1 cellular context compared by ENCODE assay signal in the genomic region with DNA sequence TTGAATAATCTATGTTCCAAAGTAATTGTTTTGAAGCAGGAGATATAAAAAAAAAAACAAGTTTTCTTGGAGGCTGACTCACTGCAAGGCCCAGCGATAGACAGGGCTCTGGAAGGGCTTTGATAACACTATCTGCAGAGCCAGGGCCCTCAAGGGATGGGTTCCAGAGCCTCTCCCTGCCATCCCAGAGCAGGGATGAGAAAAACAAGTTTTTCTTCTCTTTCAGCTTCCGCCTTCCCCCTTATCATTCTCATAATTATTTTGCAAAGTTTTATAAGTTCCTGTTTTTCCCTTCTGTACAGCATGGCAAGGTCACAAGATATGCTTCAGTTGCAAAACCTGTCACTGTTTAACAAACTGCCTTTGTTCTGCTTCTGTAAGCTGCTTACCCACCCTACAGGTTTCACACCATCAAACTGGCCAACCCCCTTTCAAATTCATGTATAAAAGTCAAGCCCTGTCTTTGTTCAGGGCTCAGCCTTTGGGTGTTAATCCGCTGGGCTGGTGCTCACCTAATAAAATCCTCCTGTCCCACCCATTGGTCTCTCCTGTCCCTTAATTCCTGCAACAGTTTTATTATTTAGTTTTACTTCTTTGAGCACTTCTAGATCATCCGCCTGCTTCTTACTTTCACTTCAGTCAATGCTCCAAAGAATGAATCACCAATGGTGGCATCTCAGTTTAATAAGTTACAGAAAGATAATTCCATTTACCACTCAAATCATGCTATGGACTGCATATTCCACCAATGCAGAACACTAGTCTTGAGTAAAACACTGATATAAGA.
TF ChIP-seq lines count a peak whose summit lies in the region.

No MANE protein-coding gene starts in this region.

TF ChIP-seq in K562, 482 proteins besides CTCF, POLR2A, EP300 and RAD21 (continued from another document and continues in another):
- TF ChIP-seq, protein P1, sequence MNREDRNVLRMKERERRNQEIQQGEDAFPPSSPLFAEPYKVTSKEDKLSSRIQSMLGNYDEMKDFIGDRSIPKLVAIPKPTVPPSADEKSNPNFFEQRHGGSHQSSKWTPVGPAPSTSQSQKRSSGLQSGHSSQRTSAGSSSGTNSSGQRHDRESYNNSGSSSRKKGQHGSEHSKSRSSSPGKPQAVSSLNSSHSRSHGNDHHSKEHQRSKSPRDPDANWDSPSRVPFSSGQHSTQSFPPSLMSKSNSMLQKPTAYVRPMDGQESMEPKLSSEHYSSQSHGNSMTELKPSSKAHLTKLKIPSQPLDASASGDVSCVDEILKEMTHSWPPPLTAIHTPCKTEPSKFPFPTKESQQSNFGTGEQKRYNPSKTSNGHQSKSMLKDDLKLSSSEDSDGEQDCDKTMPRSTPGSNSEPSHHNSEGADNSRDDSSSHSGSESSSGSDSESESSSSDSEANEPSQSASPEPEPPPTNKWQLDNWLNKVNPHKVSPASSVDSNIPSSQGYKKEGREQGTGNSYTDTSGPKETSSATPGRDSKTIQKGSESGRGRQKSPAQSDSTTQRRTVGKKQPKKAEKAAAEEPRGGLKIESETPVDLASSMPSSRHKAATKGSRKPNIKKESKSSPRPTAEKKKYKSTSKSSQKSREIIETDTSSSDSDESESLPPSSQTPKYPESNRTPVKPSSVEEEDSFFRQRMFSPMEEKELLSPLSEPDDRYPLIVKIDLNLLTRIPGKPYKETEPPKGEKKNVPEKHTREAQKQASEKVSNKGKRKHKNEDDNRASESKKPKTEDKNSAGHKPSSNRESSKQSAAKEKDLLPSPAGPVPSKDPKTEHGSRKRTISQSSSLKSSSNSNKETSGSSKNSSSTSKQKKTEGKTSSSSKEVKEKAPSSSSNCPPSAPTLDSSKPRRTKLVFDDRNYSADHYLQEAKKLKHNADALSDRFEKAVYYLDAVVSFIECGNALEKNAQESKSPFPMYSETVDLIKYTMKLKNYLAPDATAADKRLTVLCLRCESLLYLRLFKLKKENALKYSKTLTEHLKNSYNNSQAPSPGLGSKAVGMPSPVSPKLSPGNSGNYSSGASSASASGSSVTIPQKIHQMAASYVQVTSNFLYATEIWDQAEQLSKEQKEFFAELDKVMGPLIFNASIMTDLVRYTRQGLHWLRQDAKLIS (CRISPR knock-in tag; IDR thresholded peaks at IDR 0.05), result peak; percentile 96
- TF ChIP-seq ZNF76 (CRISPR knock-in tag; IDR thresholded peaks at IDR 0.05; ENCODE audit: borderline replicate concordance), result no peak
- peak; percentile 52; the same call in 1 of the 2 replicates for TF ChIP-seq POLR2H (tag; IDR thresholded peaks at IDR 0.05; ENCODE audit: low read depth)
- TF ChIP-seq MCM5 (IDR thresholded peaks at IDR 0.05; ENCODE audit: low read depth), result no peak
- TF ChIP-seq ZNF507 (tag; conservative IDR thresholded peaks at IDR 0.05), result no peak
- TF ChIP-seq, protein P2, sequence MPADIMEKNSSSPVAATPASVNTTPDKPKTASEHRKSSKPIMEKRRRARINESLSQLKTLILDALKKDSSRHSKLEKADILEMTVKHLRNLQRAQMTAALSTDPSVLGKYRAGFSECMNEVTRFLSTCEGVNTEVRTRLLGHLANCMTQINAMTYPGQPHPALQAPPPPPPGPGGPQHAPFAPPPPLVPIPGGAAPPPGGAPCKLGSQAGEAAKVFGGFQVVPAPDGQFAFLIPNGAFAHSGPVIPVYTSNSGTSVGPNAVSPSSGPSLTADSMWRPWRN (IDR thresholded peaks at IDR 0.05; ENCODE audit: low read depth), result 0 out of 2 replicates have a peak, but pooled peaks have one; percentile 37
- TF ChIP-seq ETV6 (IDR thresholded peaks at IDR 0.05; ENCODE audit: borderline replicate concordance in 1 of 2, low read depth in 2 of 2, low read length in 1 of 2), result no peak; a peak in 1 of 4 replicates
- TF ChIP-seq ETV6 (CRISPR knock-in tag; IDR thresholded peaks at IDR 0.05; ENCODE audit: borderline replicate concordance), result no peak
- peak; percentile 93 for TF ChIP-seq RNF2 (IDR thresholded peaks at IDR 0.05)
- TF ChIP-seq, protein P3, sequence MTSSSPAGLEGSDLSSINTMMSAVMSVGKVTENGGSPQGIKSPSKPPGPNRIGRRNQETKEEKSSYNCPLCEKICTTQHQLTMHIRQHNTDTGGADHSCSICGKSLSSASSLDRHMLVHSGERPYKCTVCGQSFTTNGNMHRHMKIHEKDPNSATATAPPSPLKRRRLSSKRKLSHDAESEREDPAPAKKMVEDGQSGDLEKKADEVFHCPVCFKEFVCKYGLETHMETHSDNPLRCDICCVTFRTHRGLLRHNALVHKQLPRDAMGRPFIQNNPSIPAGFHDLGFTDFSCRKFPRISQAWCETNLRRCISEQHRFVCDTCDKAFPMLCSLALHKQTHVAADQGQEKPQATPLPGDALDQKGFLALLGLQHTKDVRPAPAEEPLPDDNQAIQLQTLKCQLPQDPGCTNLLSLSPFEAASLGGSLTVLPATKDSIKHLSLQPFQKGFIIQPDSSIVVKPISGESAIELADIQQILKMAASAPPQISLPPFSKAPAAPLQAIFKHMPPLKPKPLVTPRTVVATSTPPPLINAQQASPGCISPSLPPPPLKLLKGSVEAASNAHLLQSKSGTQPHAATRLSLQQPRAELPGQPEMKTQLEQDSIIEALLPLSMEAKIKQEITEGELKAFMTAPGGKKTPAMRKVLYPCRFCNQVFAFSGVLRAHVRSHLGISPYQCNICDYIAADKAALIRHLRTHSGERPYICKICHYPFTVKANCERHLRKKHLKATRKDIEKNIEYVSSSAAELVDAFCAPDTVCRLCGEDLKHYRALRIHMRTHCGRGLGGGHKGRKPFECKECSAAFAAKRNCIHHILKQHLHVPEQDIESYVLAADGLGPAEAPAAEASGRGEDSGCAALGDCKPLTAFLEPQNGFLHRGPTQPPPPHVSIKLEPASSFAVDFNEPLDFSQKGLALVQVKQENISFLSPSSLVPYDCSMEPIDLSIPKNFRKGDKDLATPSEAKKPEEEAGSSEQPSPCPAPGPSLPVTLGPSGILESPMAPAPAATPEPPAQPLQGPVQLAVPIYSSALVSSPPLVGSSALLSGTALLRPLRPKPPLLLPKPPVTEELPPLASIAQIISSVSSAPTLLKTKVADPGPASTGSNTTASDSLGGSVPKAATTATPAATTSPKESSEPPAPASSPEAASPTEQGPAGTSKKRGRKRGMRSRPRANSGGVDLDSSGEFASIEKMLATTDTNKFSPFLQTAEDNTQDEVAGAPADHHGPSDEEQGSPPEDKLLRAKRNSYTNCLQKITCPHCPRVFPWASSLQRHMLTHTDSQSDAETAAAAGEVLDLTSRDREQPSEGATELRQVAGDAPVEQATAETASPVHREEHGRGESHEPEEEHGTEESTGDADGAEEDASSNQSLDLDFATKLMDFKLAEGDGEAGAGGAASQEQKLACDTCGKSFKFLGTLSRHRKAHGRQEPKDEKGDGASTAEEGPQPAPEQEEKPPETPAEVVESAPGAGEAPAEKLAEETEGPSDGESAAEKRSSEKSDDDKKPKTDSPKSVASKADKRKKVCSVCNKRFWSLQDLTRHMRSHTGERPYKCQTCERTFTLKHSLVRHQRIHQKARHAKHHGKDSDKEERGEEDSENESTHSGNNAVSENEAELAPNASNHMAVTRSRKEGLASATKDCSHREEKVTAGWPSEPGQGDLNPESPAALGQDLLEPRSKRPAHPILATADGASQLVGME (CRISPR knock-in tag; IDR thresholded peaks at IDR 0.05), result no peak
- no peak for TF ChIP-seq ZFPM2 (CRISPR knock-in tag; IDR thresholded peaks at IDR 0.05)
- TF ChIP-seq MEF2A (IDR thresholded peaks at IDR 0.05; ENCODE audit: control insufficient read depth, low read depth, low read length), result peak; percentile 15; the same call in 1 of the 2 replicates
- TF ChIP-seq IRF2 (CRISPR knock-in tag; IDR thresholded peaks at IDR 0.05), result no peak
- TF ChIP-seq DPF2 (IDR thresholded peaks at IDR 0.05), result peak; percentile 99
- TF ChIP-seq, protein P4, sequence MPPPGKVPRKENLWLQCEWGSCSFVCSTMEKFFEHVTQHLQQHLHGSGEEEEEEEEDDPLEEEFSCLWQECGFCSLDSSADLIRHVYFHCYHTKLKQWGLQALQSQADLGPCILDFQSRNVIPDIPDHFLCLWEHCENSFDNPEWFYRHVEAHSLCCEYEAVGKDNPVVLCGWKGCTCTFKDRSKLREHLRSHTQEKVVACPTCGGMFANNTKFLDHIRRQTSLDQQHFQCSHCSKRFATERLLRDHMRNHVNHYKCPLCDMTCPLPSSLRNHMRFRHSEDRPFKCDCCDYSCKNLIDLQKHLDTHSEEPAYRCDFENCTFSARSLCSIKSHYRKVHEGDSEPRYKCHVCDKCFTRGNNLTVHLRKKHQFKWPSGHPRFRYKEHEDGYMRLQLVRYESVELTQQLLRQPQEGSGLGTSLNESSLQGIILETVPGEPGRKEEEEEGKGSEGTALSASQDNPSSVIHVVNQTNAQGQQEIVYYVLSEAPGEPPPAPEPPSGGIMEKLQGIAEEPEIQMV (tag; conservative IDR thresholded peaks at IDR 0.05; ENCODE audit: low read depth), result 0 out of 2 replicates have a peak, but pooled peaks have one; percentile 12
- no peak for TF ChIP-seq POLR3A (IDR thresholded peaks at IDR 0.05; ENCODE audit: borderline replicate concordance, extremely low read depth, insufficient read depth, insufficient read length)
- TF ChIP-seq, protein P5, sequence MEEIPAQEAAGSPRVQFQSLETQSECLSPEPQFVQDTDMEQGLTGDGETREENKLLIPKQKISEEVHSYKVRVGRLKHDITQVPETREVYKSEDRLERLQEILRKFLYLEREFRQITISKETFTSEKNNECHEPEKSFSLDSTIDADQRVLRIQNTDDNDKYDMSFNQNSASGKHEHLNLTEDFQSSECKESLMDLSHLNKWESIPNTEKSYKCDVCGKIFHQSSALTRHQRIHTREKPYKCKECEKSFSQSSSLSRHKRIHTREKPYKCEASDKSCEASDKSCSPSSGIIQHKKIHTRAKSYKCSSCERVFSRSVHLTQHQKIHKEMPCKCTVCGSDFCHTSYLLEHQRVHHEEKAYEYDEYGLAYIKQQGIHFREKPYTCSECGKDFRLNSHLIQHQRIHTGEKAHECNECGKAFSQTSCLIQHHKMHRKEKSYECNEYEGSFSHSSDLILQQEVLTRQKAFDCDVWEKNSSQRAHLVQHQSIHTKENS (CRISPR knock-in tag; IDR thresholded peaks at IDR 0.05), result no peak
- TF ChIP-seq CEBPB (tag; IDR thresholded peaks at IDR 0.05), result peak; percentile 89
- no peak for TF ChIP-seq GTF2A2 (tag; IDR thresholded peaks at IDR 0.05)
- no peak for TF ChIP-seq BMI1 (IDR thresholded peaks at IDR 0.05; ENCODE audit: low read length)
- TF ChIP-seq, protein P6, sequence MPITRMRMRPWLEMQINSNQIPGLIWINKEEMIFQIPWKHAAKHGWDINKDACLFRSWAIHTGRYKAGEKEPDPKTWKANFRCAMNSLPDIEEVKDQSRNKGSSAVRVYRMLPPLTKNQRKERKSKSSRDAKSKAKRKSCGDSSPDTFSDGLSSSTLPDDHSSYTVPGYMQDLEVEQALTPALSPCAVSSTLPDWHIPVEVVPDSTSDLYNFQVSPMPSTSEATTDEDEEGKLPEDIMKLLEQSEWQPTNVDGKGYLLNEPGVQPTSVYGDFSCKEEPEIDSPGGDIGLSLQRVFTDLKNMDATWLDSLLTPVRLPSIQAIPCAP (CRISPR knock-in tag; IDR thresholded peaks at IDR 0.05; ENCODE audit: borderline replicate concordance), result no peak
- TF ChIP-seq, protein P7, sequence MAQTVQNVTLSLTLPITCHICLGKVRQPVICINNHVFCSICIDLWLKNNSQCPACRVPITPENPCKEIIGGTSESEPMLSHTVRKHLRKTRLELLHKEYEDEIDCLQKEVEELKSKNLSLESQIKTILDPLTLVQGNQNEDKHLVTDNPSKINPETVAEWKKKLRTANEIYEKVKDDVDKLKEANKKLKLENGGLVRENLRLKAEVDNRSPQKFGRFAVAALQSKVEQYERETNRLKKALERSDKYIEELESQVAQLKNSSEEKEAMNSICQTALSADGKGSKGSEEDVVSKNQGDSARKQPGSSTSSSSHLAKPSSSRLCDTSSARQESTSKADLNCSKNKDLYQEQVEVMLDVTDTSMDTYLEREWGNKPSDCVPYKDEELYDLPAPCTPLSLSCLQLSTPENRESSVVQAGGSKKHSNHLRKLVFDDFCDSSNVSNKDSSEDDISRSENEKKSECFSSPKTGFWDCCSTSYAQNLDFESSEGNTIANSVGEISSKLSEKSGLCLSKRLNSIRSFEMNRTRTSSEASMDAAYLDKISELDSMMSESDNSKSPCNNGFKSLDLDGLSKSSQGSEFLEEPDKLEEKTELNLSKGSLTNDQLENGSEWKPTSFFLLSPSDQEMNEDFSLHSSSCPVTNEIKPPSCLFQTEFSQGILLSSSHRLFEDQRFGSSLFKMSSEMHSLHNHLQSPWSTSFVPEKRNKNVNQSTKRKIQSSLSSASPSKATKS (CRISPR knock-in tag; IDR thresholded peaks at IDR 0.05), result 0 out of 2 replicates have a peak, but pooled peaks have one; percentile 33
- TF ChIP-seq, protein P8, sequence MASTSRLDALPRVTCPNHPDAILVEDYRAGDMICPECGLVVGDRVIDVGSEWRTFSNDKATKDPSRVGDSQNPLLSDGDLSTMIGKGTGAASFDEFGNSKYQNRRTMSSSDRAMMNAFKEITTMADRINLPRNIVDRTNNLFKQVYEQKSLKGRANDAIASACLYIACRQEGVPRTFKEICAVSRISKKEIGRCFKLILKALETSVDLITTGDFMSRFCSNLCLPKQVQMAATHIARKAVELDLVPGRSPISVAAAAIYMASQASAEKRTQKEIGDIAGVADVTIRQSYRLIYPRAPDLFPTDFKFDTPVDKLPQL (IDR thresholded peaks at IDR 0.05; ENCODE audit: extremely low read depth, insufficient read length), result no peak
- TF ChIP-seq NCOA6 (IDR thresholded peaks at IDR 0.05), result no peak
- peak; percentile 15; the same call in 1 of the 2 replicates for TF ChIP-seq KLF6 (CRISPR knock-in tag; IDR thresholded peaks at IDR 0.05; ENCODE audit: borderline replicate concordance)
- TF ChIP-seq ZNF778 (CRISPR knock-in tag; IDR thresholded peaks at IDR 0.05), result no peak
- TF ChIP-seq, protein P9, sequence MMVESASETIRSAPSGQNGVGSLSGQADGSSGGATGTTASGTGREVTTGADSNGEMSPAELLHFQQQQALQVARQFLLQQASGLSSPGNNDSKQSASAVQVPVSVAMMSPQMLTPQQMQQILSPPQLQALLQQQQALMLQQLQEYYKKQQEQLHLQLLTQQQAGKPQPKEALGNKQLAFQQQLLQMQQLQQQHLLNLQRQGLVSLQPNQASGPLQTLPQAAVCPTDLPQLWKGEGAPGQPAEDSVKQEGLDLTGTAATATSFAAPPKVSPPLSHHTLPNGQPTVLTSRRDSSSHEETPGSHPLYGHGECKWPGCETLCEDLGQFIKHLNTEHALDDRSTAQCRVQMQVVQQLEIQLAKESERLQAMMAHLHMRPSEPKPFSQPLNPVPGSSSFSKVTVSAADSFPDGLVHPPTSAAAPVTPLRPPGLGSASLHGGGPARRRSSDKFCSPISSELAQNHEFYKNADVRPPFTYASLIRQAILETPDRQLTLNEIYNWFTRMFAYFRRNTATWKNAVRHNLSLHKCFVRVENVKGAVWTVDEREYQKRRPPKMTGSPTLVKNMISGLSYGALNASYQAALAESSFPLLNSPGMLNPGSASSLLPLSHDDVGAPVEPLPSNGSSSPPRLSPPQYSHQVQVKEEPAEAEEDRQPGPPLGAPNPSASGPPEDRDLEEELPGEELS (CRISPR knock-in tag; IDR thresholded peaks at IDR 0.05; ENCODE audit: borderline replicate concordance), result no peak
- TF ChIP-seq RBM17 (IDR thresholded peaks at IDR 0.05; ENCODE audit: borderline replicate concordance, low read depth, low read length), result no peak
- peak; percentile 65; the same call in 1 of the 2 replicates for TF ChIP-seq ATF7 (IDR thresholded peaks at IDR 0.05)
- peak; percentile 26; the same call in 1 of the 2 replicates for TF ChIP-seq FOXJ2 (tag; IDR thresholded peaks at IDR 0.05)
- TF ChIP-seq MYC (IDR thresholded peaks at IDR 0.05; ENCODE audit: low read depth, low read length), result peak; percentile 40; the same call in 1 of the 2 replicates
- no peak; the same call in 1 of the 2 replicates for TF ChIP-seq MYC (CRISPR knock-in tag; IDR thresholded peaks at IDR 0.05; ENCODE audit: borderline replicate concordance, low read depth)
